In genomic region chr15:36156855-36157521, GRCh38 we compare ENCODE assay signal across 14 cellular contexts.
DNase-seq lines count a peak whose midpoint lies in the region; ATAC-seq, FAIRE-seq and TF ChIP-seq lines count a peak whose summit lies in the region.
"Had no signal": no experiment of that assay in that cellular context is flagged by ENCODE, and none has a peak within 500 bp of the region (broad histone marks: within the 10 kb centered on the region; RNA-seq: fewer than 3 reads in every experiment).

No MANE protein-coding gene starts in this region.

- H3K9me3 Mint-ChIP-seq in activated naive CD4-positive, alpha-beta T cell treated with anti-CD3 and anti-CD28 coated beads, Interleukin-2, amount 50 U/mL, for 72 hours, result peaks cover 0 to 6% of the 10 kb centered on the region in 2 donors
- H3K9me3 Mint-ChIP-seq: endodermal cell, neural progenitor cell had no signal

- peak; percentile 14 for DNase-seq in ELR (ENCODE audit: low read depth)
- peak; percentile 79 for DNase-seq in adipocyte (ENCODE audit: low read depth)
- no peak for DNase-seq in left cardiac atrium
- DNase-seq in retinal pigment epithelial cell (ENCODE audit: low read depth), result peak; percentile 67
- no peak for DNase-seq in GM12891 (ENCODE audit: insufficient read length, low spot score)
- DNase-seq in superior temporal gyrus (ENCODE audit: extremely low spot score), result no peak
- DNase-seq in activated naive CD4-positive, alpha-beta T cell treated with anti-CD3 and anti-CD28 coated beads, Interleukin-2, amount 50 U/mL, for 72 hours (ENCODE audit: low spot score in 2 of 2), result no peak
- DNase-seq in 8988T, result no peak
- DNase-seq: adrenal gland; CD4-positive, CD25-positive, alpha-beta regulatory T cell; endodermal cell; NCI-H524 treated with DMSO at 0.1 percent for 48 hours; SIG-M5 had no signal

- peaks cover 24% of the 10 kb centered on the region for H3K4me1 ChIP-seq in adipocyte (ENCODE audit: control insufficient read depth, insufficient read depth, low read length)
- H3K4me1 ChIP-seq: neural progenitor cell had no signal

- no peak for FAIRE-seq in GM12891 (lab: Jason Lieb, UNC)

- H3K27me3 ChIP-seq in adipocyte (replicated peaks; ENCODE audit: control insufficient read depth, insufficient read depth, low read length), result no peaks in the 10 kb centered on the region
- H3K27me3 ChIP-seq: adrenal gland, neural progenitor cell had no signal

- intact Hi-C loops in left cardiac atrium (cut with DNase I), result no loop called here

- no peaks in the 10 kb centered on the region for H3K9me3 ChIP-seq in adipocyte (ENCODE audit: control insufficient read depth, low read length)
- H3K9me3 ChIP-seq: adrenal gland had no signal

- no peak for TF ChIP-seq CTCF in retinal pigment epithelial cell (conservative IDR thresholded peaks at IDR 0.05; ENCODE audit: low read depth, low read length)

- TF ChIP-seq POLR2A in GM12891 (IDR thresholded peaks at IDR 0.05; ENCODE audit: low read depth, low read length), result no peak

- peak overlapping the region; percentile 62 for H3K4me3 ChIP-seq in adipocyte (ENCODE audit: low read length)
- H3K4me3 ChIP-seq in retinal pigment epithelial cell (ENCODE audit: low read length), result no peak overlapping the region
- H3K4me3 ChIP-seq: adrenal gland, neural progenitor cell had no signal

- H3K36me3 Mint-ChIP-seq in activated naive CD4-positive, alpha-beta T cell treated with anti-CD3 and anti-CD28 coated beads, Interleukin-2, amount 50 U/mL, for 72 hours, result no peaks in the 10 kb centered on the region
- H3K36me3 Mint-ChIP-seq: CD4-positive, CD25-positive, alpha-beta regulatory T cell; neural progenitor cell had no signal

- ATAC-seq in left cardiac atrium, result peak; percentile 36 to 69
- ATAC-seq in activated naive CD4-positive, alpha-beta T cell treated with anti-CD3 and anti-CD28 coated beads, Interleukin-2, amount 50 U/mL, for 72 hours, result no peak

- H3K36me3 ChIP-seq in adipocyte (ENCODE audit: control insufficient read depth, insufficient read depth, low read length, severe bottlenecking), result no peaks in the 10 kb centered on the region
- H3K36me3 ChIP-seq: adrenal gland, neural progenitor cell had no signal

- no peak overlapping the region for H3K27ac Mint-ChIP-seq in activated naive CD4-positive, alpha-beta T cell treated with anti-CD3 and anti-CD28 coated beads, Interleukin-2, amount 50 U/mL, for 72 hours
- H3K27ac Mint-ChIP-seq: CD4-positive, CD25-positive, alpha-beta regulatory T cell; endodermal cell; neural progenitor cell had no signal

- peak overlapping the region; percentile 70 for H3K9ac ChIP-seq in adipocyte (ENCODE audit: low read length)
- H3K9ac ChIP-seq: neural progenitor cell had no signal

TF ChIP-seq in GM12891, 5 proteins besides CTCF, POLR2A, EP300 and RAD21:
- TF ChIP-seq POU2F2 (IDR thresholded peaks at IDR 0.05; ENCODE audit: low read depth, low read length) (no peak), PAX5 (IDR thresholded peaks at IDR 0.05; ENCODE audit: insufficient read depth, low read length, severe bottlenecking) (no peak), POLR2AphosphoS5 (IDR thresholded peaks at IDR 0.05; ENCODE audit: low read depth, low read length) (no peak), TAF1 (IDR thresholded peaks at IDR 0.05; ENCODE audit: low read depth, low read length) (no peak), SPI1 (IDR thresholded peaks at IDR 0.05; ENCODE audit: low read depth, low read length) (no peak)
TF ChIP-seq in GM12891: peak in this region for 0.

Comparison
In these comparisons a context has a peak if more than half of its experiments do, and no peak if none do; other contexts are left out.
1. DNase-seq: peak in ELR (single experiment), adipocyte (single experiment) and retinal pigment epithelial cell (single experiment); none in left cardiac atrium (single experiment), GM12891 (single experiment), superior temporal gyrus (single experiment), activated naive CD4-positive, alpha-beta T cell treated with anti-CD3 and anti-CD28 coated beads, Interleukin-2, amount 50 U/mL, for 72 hours (0 of 2) and 8988T (single experiment).
2. ATAC-seq: peak in left cardiac atrium (2 of 2); none in activated naive CD4-positive, alpha-beta T cell treated with anti-CD3 and anti-CD28 coated beads, Interleukin-2, amount 50 U/mL, for 72 hours (0 of 2).